ENCODE assay signal across 17 cellular contexts in genomic region chr2:51441786-51442185, GRCh38.
DNase-seq lines count a peak whose midpoint lies in the region; ATAC-seq, FAIRE-seq and TF ChIP-seq lines count a peak whose summit lies in the region.
"Had no signal": no experiment of that assay in that cellular context is flagged by ENCODE, and none has a peak within 500 bp of the region (broad histone marks: within the 10 kb centered on the region; RNA-seq: fewer than 3 reads in every experiment).

No MANE protein-coding gene starts in this region.

- H4K20me1 ChIP-seq in astrocyte (ENCODE audit: insufficient read depth, low read length) (no peaks in the 10 kb centered on the region), osteoblast (ENCODE audit: insufficient read depth, low read length) (no peaks in the 10 kb centered on the region), neural progenitor cell (ENCODE audit: low read depth) (no peaks in the 10 kb centered on the region)
- H4K20me1 ChIP-seq: BLaER1 had no signal

- H3K4me1 Mint-ChIP-seq in astrocyte (ENCODE audit: low read depth, unreplicated experiment) (no peaks in the 10 kb centered on the region), neural progenitor cell (no peaks in the 10 kb centered on the region)
- H3K4me1 Mint-ChIP-seq: CD14-positive monocyte; CD4-positive, alpha-beta memory T cell had no signal

- H3K27ac Mint-ChIP-seq in astrocyte (ENCODE audit: unreplicated experiment) (no peak overlapping the region), neural progenitor cell (no peak overlapping the region)
- H3K27ac Mint-ChIP-seq: CD14-positive monocyte; CD4-positive, alpha-beta memory T cell had no signal

- H3K27me3 Mint-ChIP-seq in astrocyte (ENCODE audit: low read depth, unreplicated experiment) (no peaks in the 10 kb centered on the region), neural progenitor cell (ENCODE audit: insufficient read depth, low read depth) (no peaks in the 10 kb centered on the region)
- H3K27me3 Mint-ChIP-seq: CD4-positive, alpha-beta memory T cell had no signal

- H3K9me3 ChIP-seq in astrocyte (ENCODE audit: insufficient read depth, low read depth, low read length) (no peaks in the 10 kb centered on the region), osteoblast (ENCODE audit: low read depth, low read length) (no peaks in the 10 kb centered on the region), neural progenitor cell (ENCODE audit: low read depth) (no peaks in the 10 kb centered on the region)
- H3K9me3 ChIP-seq: BLaER1 had no signal

- FAIRE-seq in astrocyte (lab: Jason Lieb, UNC), result no peak
- FAIRE-seq: K562 had no signal

- H3K4me2 ChIP-seq in astrocyte (ENCODE audit: low read length) (no peak overlapping the region), osteoblast (ENCODE audit: insufficient read depth, low read length) (no peak overlapping the region), neural progenitor cell (no peak overlapping the region)
- H3K4me2 ChIP-seq: BLaER1 had no signal

- TF ChIP-seq CTCF in astrocyte (IDR thresholded peaks at IDR 0.05; ENCODE audit: insufficient read depth, low read depth, low read length) (no peak), osteoblast (IDR thresholded peaks at IDR 0.05; ENCODE audit: extremely low read depth, low read depth, low read length) (no peak), neural progenitor cell (IDR thresholded peaks at IDR 0.05) (no peak)

- H3K4me1 ChIP-seq in astrocyte (ENCODE audit: insufficient read depth, low read length) (no peaks in the 10 kb centered on the region), osteoblast (ENCODE audit: insufficient read depth, low read length) (no peaks in the 10 kb centered on the region), neural progenitor cell (no peaks in the 10 kb centered on the region)
- H3K4me1 ChIP-seq: BLaER1 had no signal

- H3K27ac ChIP-seq in astrocyte (ENCODE audit: low read depth, low read length) (no peak overlapping the region), osteoblast (ENCODE audit: low read depth, low read length) (no peak overlapping the region), neural progenitor cell (no peak overlapping the region)
- H3K27ac ChIP-seq: 22Rv1, BLaER1 had no signal

- H3K9me3 Mint-ChIP-seq in astrocyte (ENCODE audit: unreplicated experiment) (no peaks in the 10 kb centered on the region), neural progenitor cell (no peaks in the 10 kb centered on the region)

- ATAC-seq in HG03159 (IDR thresholded peaks at IDR 0.05; ENCODE audit: unreplicated experiment) (no peak), HG03457 (IDR thresholded peaks at IDR 0.05; ENCODE audit: unreplicated experiment) (no peak)
- ATAC-seq: K562 had no signal

- DNase-seq in NCI-H82 (lab: John Stamatoyannopoulos, UW) (peak; percentile 33), NCI-H82 treated with DMSO at 0.1 percent for 48 hours (lab: John Stamatoyannopoulos, UW; ENCODE audit: unreplicated experiment) (no peak), LHCN-M2 (ENCODE audit: low read depth) (peak; percentile 10), astrocyte (ENCODE audit: low read depth) (no peak), osteoblast (ENCODE audit: insufficient read length, low spot score, missing footprints) (no peak), neural progenitor cell (ENCODE audit: low spot score) (no peak)
- DNase-seq: Calu3; CD4-positive, alpha-beta memory T cell; DMS79 treated with DMSO at 0.1 percent for 48 hours; GF-D8; HCEC 1CT had no signal

- no peaks in the 10 kb centered on the region for H3F3A ChIP-seq in neural progenitor cell (ENCODE audit: low read depth)

- H3K36me3 ChIP-seq in astrocyte (ENCODE audit: insufficient read depth, low read length) (no peaks in the 10 kb centered on the region), osteoblast (ENCODE audit: insufficient read depth, low read length) (no peaks in the 10 kb centered on the region), neural progenitor cell (no peaks in the 10 kb centered on the region)
- H3K36me3 ChIP-seq: BLaER1 had no signal

- H3K4me3 ChIP-seq in astrocyte (ENCODE audit: insufficient read depth, low read depth, low read length), result no peak overlapping the region
- H3K4me3 ChIP-seq in osteoblast (ENCODE audit: insufficient read depth, low read length), result no peak overlapping the region
- H3K4me3 ChIP-seq in neural progenitor cell, result no peak overlapping the region
- H3K4me3 ChIP-seq: BLaER1, K562 had no signal

- H3K4me3 Mint-ChIP-seq in astrocyte (ENCODE audit: unreplicated experiment) (no peak overlapping the region), neural progenitor cell (no peak overlapping the region)
- H3K4me3 Mint-ChIP-seq: CD14-positive monocyte; CD4-positive, alpha-beta memory T cell had no signal

- H3K79me2 ChIP-seq in astrocyte (ENCODE audit: insufficient read depth, low read length), result no peaks in the 10 kb centered on the region
- no peaks in the 10 kb centered on the region for H3K79me2 ChIP-seq in osteoblast (ENCODE audit: insufficient read depth, low read length)
- no peaks in the 10 kb centered on the region for H3K79me2 ChIP-seq in neural progenitor cell (ENCODE audit: low read depth)

- H3K27me3 ChIP-seq in astrocyte (ENCODE audit: insufficient read depth, low read length), result no peaks in the 10 kb centered on the region
- no peaks in the 10 kb centered on the region for H3K27me3 ChIP-seq in osteoblast (ENCODE audit: insufficient read depth, low read length)
- H3K27me3 ChIP-seq in neural progenitor cell, result no peaks in the 10 kb centered on the region
- H3K27me3 ChIP-seq: BLaER1 had no signal

- H3K36me3 Mint-ChIP-seq in astrocyte (ENCODE audit: low read depth, unreplicated experiment) (no peaks in the 10 kb centered on the region), neural progenitor cell (no peaks in the 10 kb centered on the region)
- H3K36me3 Mint-ChIP-seq: CD14-positive monocyte; CD4-positive, alpha-beta memory T cell had no signal

- H3K9ac ChIP-seq in astrocyte (ENCODE audit: low read length) (no peak overlapping the region), neural progenitor cell (no peak overlapping the region)
- H3K9ac ChIP-seq: BLaER1 had no signal

- H2AFZ ChIP-seq in astrocyte (ENCODE audit: low read depth, low read length), result peak overlapping the region; percentile 42
- peak overlapping the region; percentile 65 for H2AFZ ChIP-seq in osteoblast (ENCODE audit: low read length)
- no peak overlapping the region for H2AFZ ChIP-seq in neural progenitor cell (replicated peaks)

Comparison
In these comparisons a context has a peak if more than half of its experiments do, and no peak if none do; other contexts are left out.
1. DNase-seq: peak in NCI-H82 (single experiment) and LHCN-M2 (single experiment); none in NCI-H82 treated with DMSO at 0.1 percent for 48 hours (single experiment), astrocyte (single experiment), osteoblast (single experiment) and neural progenitor cell (single experiment).